Comparison of ENCODE assay signal across 26 cellular contexts in genomic region chr7:36360244-36360643, GRCh38. TPM values are rescaled to one million over a fixed set of nuclear protein-coding genes. Genes with fewer than 3 reads are reported as not detected.
A peak's percentile ranks its signal among the peaks of the same experiment; 100 is the strongest.
DNase-seq lines count a peak whose midpoint lies in the region; ATAC-seq and TF ChIP-seq lines count a peak whose summit lies in the region.
"Had no signal": no experiment of that assay in that cellular context is flagged by ENCODE, and none has a peak within 500 bp of the region (broad histone marks: within the 10 kb centered on the region; RNA-seq: fewer than 3 reads in every experiment).

No MANE protein-coding gene starts in this region.

- H3K9ac ChIP-seq in neural cell (ENCODE audit: low read length) = no peak overlapping the region
- H3K9ac ChIP-seq: GM23248 had no signal

- peak; percentile 43 for TF ChIP-seq EP300 in neural cell (conservative IDR thresholded peaks at IDR 0.05; ENCODE audit: poor library complexity, severe bottlenecking)

- H3F3A ChIP-seq in neural cell (ENCODE audit: insufficient read depth, low read length, poor library complexity, severe bottlenecking) = no peaks in the 10 kb centered on the region

- WGBS in psoas muscle, 3 donors = 56 to 63% (median 58%) methylated on average over 4 of the region's 4 CpGs

- ATAC-seq in natural killer cell treated with Interleukin-12 subunit alpha and Interleukin-12 subunit beta and Interleukin-15 and Interleukin-18, amount 100 ng/mL, for 72 hours = no peak
- no peak for ATAC-seq in activated CD8-positive, alpha-beta T cell treated with anti-CD3 and anti-CD28 coated beads, Interleukin-2, amount 10 ng/mL, durations not matched to agents 7 days and 5 days
- ATAC-seq in psoas muscle (no peak), gastrocnemius medialis (no peak)
- ATAC-seq: activated CD8-positive, alpha-beta memory T cell treated with anti-CD3 and anti-CD28 coated beads, Interleukin-2, amount 10 ng/mL, durations not matched to agents 7 days and 5 days; activated T-cell treated with anti-CD3 and anti-CD28 coated beads, Interleukin-2, amount 50 U/mL, for 72 hours; left cardiac atrium had no signal

- no peak overlapping the region for H2AFZ ChIP-seq in neural cell (ENCODE audit: low read depth, low read length)
- H2AFZ ChIP-seq: GM23248 had no signal

- H3K27ac ChIP-seq in neural cell (ENCODE audit: low read length) (no peak overlapping the region), psoas muscle (no peak overlapping the region), gastrocnemius medialis (no peak overlapping the region)
- H3K27ac ChIP-seq: C4-2B, GM23248, HL-60, skin epidermis, upper lobe of left lung had no signal

- no peaks in the 10 kb centered on the region for H4K20me1 ChIP-seq in neural cell (ENCODE audit: insufficient read depth)

- H3K9me3 Mint-ChIP-seq in natural killer cell treated with Interleukin-12 subunit alpha and Interleukin-12 subunit beta and Interleukin-15 and Interleukin-18, amount 100 ng/mL, for 72 hours = no peaks in the 10 kb centered on the region
- no peaks in the 10 kb centered on the region for H3K9me3 Mint-ChIP-seq in activated CD8-positive, alpha-beta T cell treated with anti-CD3 and anti-CD28 coated beads, Interleukin-2, amount 10 ng/mL, durations not matched to agents 7 days and 5 days (ENCODE audit: insufficient read depth)
- H3K9me3 Mint-ChIP-seq: activated CD4-positive, alpha-beta T cell treated with anti-CD3 and anti-CD28 coated beads, Interleukin-2, amount 10 ng/mL, durations not matched to agents 24 days and 14 days; activated naive CD4-positive, alpha-beta T cell treated with anti-CD3 and anti-CD28 coated beads for 36 hours; activated T-cell treated with anti-CD3 and anti-CD28 coated beads, Interleukin-2, amount 50 U/mL, for 72 hours; memory B cell had no signal

- CTCF ChIA-PET in activated CD8-positive, alpha-beta T cell treated with anti-CD3 and anti-CD28 coated beads, Interleukin-2, amount 10 ng/mL, durations not matched to agents 7 days and 5 days (lab: Charles Lee) = interaction anchor here (3.7 kb wide), 1 partner anchor 41 kb away, joined by 15 read pairs; no protein-coding TSS in a partner anchor

- no peak overlapping the region for H3K4me3 Mint-ChIP-seq in natural killer cell treated with Interleukin-12 subunit alpha and Interleukin-12 subunit beta and Interleukin-15 and Interleukin-18, amount 100 ng/mL, for 72 hours
- H3K4me3 Mint-ChIP-seq in activated CD8-positive, alpha-beta T cell treated with anti-CD3 and anti-CD28 coated beads, Interleukin-2, amount 10 ng/mL, durations not matched to agents 7 days and 5 days = no peak overlapping the region
- H3K4me3 Mint-ChIP-seq: activated CD4-positive, alpha-beta T cell treated with anti-CD3 and anti-CD28 coated beads, Interleukin-2, amount 10 ng/mL, durations not matched to agents 24 days and 14 days; activated CD8-positive, alpha-beta memory T cell treated with anti-CD3 and anti-CD28 coated beads, Interleukin-2, amount 10 ng/mL, durations not matched to agents 7 days and 5 days; activated naive CD4-positive, alpha-beta T cell treated with anti-CD3 and anti-CD28 coated beads for 36 hours; activated T-cell treated with anti-CD3 and anti-CD28 coated beads, Interleukin-2, amount 50 U/mL, for 72 hours; memory B cell had no signal

- intact Hi-C loops in psoas muscle (cut with DNase I) = no loop called here
- intact Hi-C loops in gastrocnemius medialis (cut with DNase I; ENCODE audit: low total_unique reads) = no loop called here

- TF ChIP-seq POLR2A in gastrocnemius medialis (IDR thresholded peaks at IDR 0.05) = no peak

- H3K36me3 ChIP-seq in HAP-1 (replicated peaks) (no peaks in the 10 kb centered on the region), neural cell (ENCODE audit: insufficient read depth, low read length) (no peaks in the 10 kb centered on the region), psoas muscle (ENCODE audit: insufficient read depth in 1 of 2, low read depth in 1 of 2) (no peaks in the 10 kb centered on the region), gastrocnemius medialis (no peaks in the 10 kb centered on the region)
- H3K36me3 ChIP-seq: upper lobe of left lung had no signal

- peak overlapping the region; percentile 26 for H3K4me2 ChIP-seq in neural cell (ENCODE audit: low read length)

- H3K27me3 Mint-ChIP-seq in natural killer cell treated with Interleukin-12 subunit alpha and Interleukin-12 subunit beta and Interleukin-15 and Interleukin-18, amount 100 ng/mL, for 72 hours = peaks cover 8 to 9% of the 10 kb centered on the region in 2 donors
- peaks cover 7% of the 10 kb centered on the region for H3K27me3 Mint-ChIP-seq in activated CD8-positive, alpha-beta T cell treated with anti-CD3 and anti-CD28 coated beads, Interleukin-2, amount 10 ng/mL, durations not matched to agents 7 days and 5 days (ENCODE audit: low read depth)
- H3K27me3 Mint-ChIP-seq: memory B cell had no signal

- DNase-seq in HAP-1 (ENCODE audit: low spot score in 2 of 2) (peak; percentile 31 to 82), NCI-H446 treated with DMSO at 0.1 percent for 48 hours (lab: John Stamatoyannopoulos, UW) (peak; percentile 79), cerebellar nuclear complex (lab: John Stamatoyannopoulos, UW) (peak; percentile 48 to 50), psoas muscle (no peak), gastrocnemius medialis (no peak)
- no peak for DNase-seq in natural killer cell treated with Interleukin-12 subunit alpha and Interleukin-12 subunit beta and Interleukin-15 and Interleukin-18, amount 100 ng/mL, for 72 hours (ENCODE audit: low spot score)
- no peak for DNase-seq in activated CD8-positive, alpha-beta T cell treated with anti-CD3 and anti-CD28 coated beads, Interleukin-2, amount 10 ng/mL, durations not matched to agents 7 days and 5 days
- DNase-seq: activated CD4-positive, alpha-beta T cell treated with anti-CD3 and anti-CD28 coated beads, Interleukin-2, amount 10 ng/mL, durations not matched to agents 24 days and 14 days; activated CD8-positive, alpha-beta memory T cell treated with anti-CD3 and anti-CD28 coated beads, Interleukin-2, amount 10 ng/mL, durations not matched to agents 7 days and 5 days; activated naive CD4-positive, alpha-beta T cell treated with anti-CD3 and anti-CD28 coated beads for 36 hours; activated T-cell treated with anti-CD3 and anti-CD28 coated beads, Interleukin-2, amount 50 U/mL, for 72 hours; amygdala; dermis blood vessel endothelial cell; GM23248; left cardiac atrium; NCI-H1048; NCI-H2029; NCI-H526; nucleus accumbens; stimulated activated CD4-positive, alpha-beta T cell treated with anti-CD3 and anti-CD28 coated beads, Interleukin-2, amount 100 ng/mL, for 24 hours; upper lobe of left lung had no signal

- TF ChIP-seq CTCF in neural cell (IDR thresholded peaks at IDR 0.05; ENCODE audit: poor library complexity, severe bottlenecking) = no peak
- TF ChIP-seq CTCF in psoas muscle (IDR thresholded peaks at IDR 0.05) = no peak
- TF ChIP-seq CTCF in gastrocnemius medialis (IDR thresholded peaks at IDR 0.05 in 4 of 5, conservative IDR thresholded peaks at IDR 0.05 in 1 of 5) = no peak

- H3K9me3 ChIP-seq in HAP-1 = no peaks in the 10 kb centered on the region
- no peaks in the 10 kb centered on the region for H3K9me3 ChIP-seq in neural cell (ENCODE audit: low read length)
- no peaks in the 10 kb centered on the region for H3K9me3 ChIP-seq in psoas muscle
- H3K9me3 ChIP-seq in gastrocnemius medialis = no peaks in the 10 kb centered on the region
- H3K9me3 ChIP-seq: upper lobe of left lung had no signal

- peaks cover 6% of the 10 kb centered on the region for H3K79me2 ChIP-seq in neural cell (replicated peaks; ENCODE audit: insufficient read depth, low read length)

- no peaks in the 10 kb centered on the region for H3K4me1 Mint-ChIP-seq in natural killer cell treated with Interleukin-12 subunit alpha and Interleukin-12 subunit beta and Interleukin-15 and Interleukin-18, amount 100 ng/mL, for 72 hours (ENCODE audit: low read depth in 2 of 2)
- no peaks in the 10 kb centered on the region for H3K4me1 Mint-ChIP-seq in activated CD8-positive, alpha-beta T cell treated with anti-CD3 and anti-CD28 coated beads, Interleukin-2, amount 10 ng/mL, durations not matched to agents 7 days and 5 days (ENCODE audit: low read depth)
- H3K4me1 Mint-ChIP-seq: activated CD4-positive, alpha-beta T cell treated with anti-CD3 and anti-CD28 coated beads, Interleukin-2, amount 10 ng/mL, durations not matched to agents 24 days and 14 days; activated CD8-positive, alpha-beta memory T cell treated with anti-CD3 and anti-CD28 coated beads, Interleukin-2, amount 10 ng/mL, durations not matched to agents 7 days and 5 days; memory B cell had no signal

- no peaks in the 10 kb centered on the region for H3K36me3 Mint-ChIP-seq in natural killer cell treated with Interleukin-12 subunit alpha and Interleukin-12 subunit beta and Interleukin-15 and Interleukin-18, amount 100 ng/mL, for 72 hours
- no peaks in the 10 kb centered on the region for H3K36me3 Mint-ChIP-seq in activated CD8-positive, alpha-beta T cell treated with anti-CD3 and anti-CD28 coated beads, Interleukin-2, amount 10 ng/mL, durations not matched to agents 7 days and 5 days (ENCODE audit: low read depth)
- H3K36me3 Mint-ChIP-seq: activated CD8-positive, alpha-beta memory T cell treated with anti-CD3 and anti-CD28 coated beads, Interleukin-2, amount 10 ng/mL, durations not matched to agents 7 days and 5 days; memory B cell had no signal

- in situ Hi-C loops in HAP-1 (cut with MboI; ENCODE audit: low sequenced_read_pairs) (no loop called here), gastrocnemius medialis (cut with MboI; ENCODE audit: low sequenced_read_pairs in 4 of 4) (no loop called here)

- POLR2A ChIA-PET in activated CD8-positive, alpha-beta T cell treated with anti-CD3 and anti-CD28 coated beads, Interleukin-2, amount 10 ng/mL, durations not matched to agents 7 days and 5 days (lab: Charles Lee) = no interaction called here

- no peaks in the 10 kb centered on the region for H3K9me2 ChIP-seq in neural cell (ENCODE audit: insufficient read depth, low read length)

- H3K27me3 ChIP-seq in HAP-1 (ENCODE audit: low read depth) (no peaks in the 10 kb centered on the region), neural cell (ENCODE audit: insufficient read depth, low read depth, low read length) (no peaks in the 10 kb centered on the region), psoas muscle (ENCODE audit: insufficient read depth in 3 of 3, low read length in 2 of 3) (no peaks in the 10 kb centered on the region), gastrocnemius medialis (no peaks in the 10 kb centered on the region)
- H3K27me3 ChIP-seq: upper lobe of left lung had no signal

- H3K4me1 ChIP-seq in HAP-1 (peaks cover 19% of the 10 kb centered on the region), psoas muscle (no peaks in the 10 kb centered on the region), gastrocnemius medialis (no peaks in the 10 kb centered on the region)
- H3K4me1 ChIP-seq: upper lobe of left lung had no signal

- H3K4me3 ChIP-seq in HAP-1 (no peak overlapping the region), neural cell (ENCODE audit: low read length) (peak overlapping the region; percentile 31), psoas muscle (no peak overlapping the region), gastrocnemius medialis (no peak overlapping the region)
- H3K4me3 ChIP-seq: GM23248, skin epidermis, upper lobe of left lung had no signal

- no peak overlapping the region for H3K27ac Mint-ChIP-seq in natural killer cell treated with Interleukin-12 subunit alpha and Interleukin-12 subunit beta and Interleukin-15 and Interleukin-18, amount 100 ng/mL, for 72 hours
- no peak overlapping the region for H3K27ac Mint-ChIP-seq in activated CD8-positive, alpha-beta T cell treated with anti-CD3 and anti-CD28 coated beads, Interleukin-2, amount 10 ng/mL, durations not matched to agents 7 days and 5 days
- H3K27ac Mint-ChIP-seq: activated CD4-positive, alpha-beta T cell treated with anti-CD3 and anti-CD28 coated beads, Interleukin-2, amount 10 ng/mL, durations not matched to agents 24 days and 14 days; activated CD8-positive, alpha-beta memory T cell treated with anti-CD3 and anti-CD28 coated beads, Interleukin-2, amount 10 ng/mL, durations not matched to agents 7 days and 5 days; activated naive CD4-positive, alpha-beta T cell treated with anti-CD3 and anti-CD28 coated beads for 36 hours; activated T-cell treated with anti-CD3 and anti-CD28 coated beads, Interleukin-2, amount 50 U/mL, for 72 hours; memory B cell had no signal

- no peak for TF ChIP-seq RAD21 in neural cell (conservative IDR thresholded peaks at IDR 0.05)

RNA-seq across cellular contexts. Expression of gene ANLN, which starts 29.4 kb away (rescaled TPM):
- 4.2 and 5.8 TPM in 2 replicates for polyA plus RNA-seq in neural cell
- 5.6 and 8.5 TPM in 2 replicates for polyA minus RNA-seq in neural cell
- 10 to 100 TPM; 31.1 to 67.0 TPM for total RNA-seq in natural killer cell treated with Interleukin-12 subunit alpha and Interleukin-12 subunit beta and Interleukin-15 and Interleukin-18, amount 100 ng/mL, for 72 hours
- 10 to 100 TPM; 80.8 to 83.3 TPM for total RNA-seq in activated CD8-positive, alpha-beta T cell treated with anti-CD3 and anti-CD28 coated beads, Interleukin-2, amount 10 ng/mL, durations not matched to agents 7 days and 5 days
- total RNA-seq in psoas muscle = 1 to 10 TPM in 3 of 4 donors, under 1 TPM in 1; 0.41 to 2.4 (median 1.1) TPM
- polyA plus RNA-seq in psoas muscle = under 1 TPM; 0.11 to 0.52 (median 0.13) TPM
- 1 to 10 TPM in 3 of 4 donors, under 1 TPM in 1; 0.73 to 1.8 (median 1.3) TPM for total RNA-seq in gastrocnemius medialis

Comparison
In these comparisons a context has a peak if more than half of its experiments do, and no peak if none do; other contexts are left out.
1. DNase-seq: peak in HAP-1 (2 of 2), NCI-H446 treated with DMSO at 0.1 percent for 48 hours (single experiment) and cerebellar nuclear complex (2 of 2); none in natural killer cell treated with Interleukin-12 subunit alpha and Interleukin-12 subunit beta and Interleukin-15 and Interleukin-18, amount 100 ng/mL, for 72 hours (single experiment), activated CD8-positive, alpha-beta T cell treated with anti-CD3 and anti-CD28 coated beads, Interleukin-2, amount 10 ng/mL, durations not matched to agents 7 days and 5 days (single experiment), psoas muscle (0 of 2) and gastrocnemius medialis (0 of 2).
2. RNA of gene ANLN, which starts 29.4 kb away (total RNA-seq): 80.8 to 83.3 TPM in activated CD8-positive, alpha-beta T cell treated with anti-CD3 and anti-CD28 coated beads, Interleukin-2, amount 10 ng/mL, durations not matched to agents 7 days and 5 days and 31.1 to 67.0 TPM in natural killer cell treated with Interleukin-12 subunit alpha and Interleukin-12 subunit beta and Interleukin-15 and Interleukin-18, amount 100 ng/mL, for 72 hours; 0.73 to 1.8 TPM in gastrocnemius medialis and 0.41 to 2.4 TPM in psoas muscle; every median in the first group is over 4 times any median in the second.